In genomic region chr9:137376386-137376785, GRCh38 we compare ENCODE assay signal across 16 cellular contexts. TPM values are rescaled to one million over a fixed set of nuclear protein-coding genes. Genes with fewer than 3 reads are reported as not detected.
DNase-seq lines count a peak whose midpoint lies in the region; ATAC-seq and TF ChIP-seq lines count a peak whose summit lies in the region.
"Had no signal": no experiment of that assay in that cellular context is flagged by ENCODE, and none has a peak within 500 bp of the region (broad histone marks: within the 10 kb centered on the region; RNA-seq: fewer than 3 reads in every experiment).

No MANE protein-coding gene starts in this region.

- H3K27me3 Mint-ChIP-seq in activated CD4-positive, alpha-beta memory T cell treated with anti-CD3 and anti-CD28 coated beads, Interleukin-2, amount 10 ng/mL, durations not matched to agents 7 days and 5 days: no peaks in the 10 kb centered on the region
- H3K27me3 Mint-ChIP-seq: B cell had no signal

- intact Hi-C loops in Right ventricle myocardium superior (cut with DNase I): no loop called here
- intact Hi-C loops in Right ventricle myocardium inferior (cut with DNase I): no loop called here
- intact Hi-C loops in sciatic nerve (cut with DNase I): no loop called here

- H3K4me1 Mint-ChIP-seq in activated CD4-positive, alpha-beta memory T cell treated with anti-CD3 and anti-CD28 coated beads, Interleukin-2, amount 10 ng/mL, durations not matched to agents 7 days and 5 days: no peaks in the 10 kb centered on the region
- H3K4me1 Mint-ChIP-seq in stimulated activated effector memory CD8-positive, alpha-beta T cell treated with anti-CD3 and anti-CD28 coated beads, Interleukin-12 subunit alpha, Interleukin-12 subunit beta, amount 100 ng/mL, for 72 hours: no peaks in the 10 kb centered on the region
- H3K4me1 Mint-ChIP-seq: B cell had no signal

- no peaks in the 10 kb centered on the region for H3K9me3 ChIP-seq in WERI-Rb-1 (ENCODE audit: severe bottlenecking)
- H3K9me3 ChIP-seq: HAP-1 had no signal

- CTCF ChIA-PET in activated CD4-positive, alpha-beta memory T cell treated with anti-CD3 and anti-CD28 coated beads, Interleukin-2, amount 10 ng/mL, durations not matched to agents 7 days and 5 days (lab: Charles Lee): no interaction called here

- TF ChIP-seq CTCF in WERI-Rb-1 (IDR thresholded peaks at IDR 0.05; ENCODE audit: low read depth, low read length): no peak

- DNase-seq in Right ventricle myocardium superior (peak; percentile 9), Right ventricle myocardium inferior (ENCODE audit: missing footprints) (no peak), WERI-Rb-1 (peak; percentile 3), mesenteric fat pad (ENCODE audit: low spot score) (peak; percentile 64), sciatic nerve (ENCODE audit: low spot score) (peak; percentile 17), NCI-H2081 (lab: John Stamatoyannopoulos, UW) (no peak)
- DNase-seq in activated CD4-positive, alpha-beta memory T cell treated with anti-CD3 and anti-CD28 coated beads, Interleukin-2, amount 10 ng/mL, durations not matched to agents 7 days and 5 days: no peak
- no peak for DNase-seq in stimulated activated effector memory CD8-positive, alpha-beta T cell treated with anti-CD3 and anti-CD28 coated beads, Interleukin-12 subunit alpha, Interleukin-12 subunit beta, amount 100 ng/mL, for 72 hours (ENCODE audit: low spot score in 2 of 2)
- DNase-seq: Calu3; CD8-positive, alpha-beta T cell; DMS79 treated with DMSO at 0.1 percent for 48 hours; GF-D8; IMR-90 had no signal

- POLR2A ChIA-PET in activated CD4-positive, alpha-beta memory T cell treated with anti-CD3 and anti-CD28 coated beads, Interleukin-2, amount 10 ng/mL, durations not matched to agents 7 days and 5 days (lab: Charles Lee): no interaction called here

- H3K4me3 ChIP-seq in WERI-Rb-1 (ENCODE audit: low read depth, low read length): no peak overlapping the region
- H3K4me3 ChIP-seq: BLaER1 treated with 17β-estradiol and CSF1 and Interleukin-3, amounts not matched to agents 10 nM and 100 nM; HAP-1 had no signal

- no peak overlapping the region for H3K27ac Mint-ChIP-seq in activated CD4-positive, alpha-beta memory T cell treated with anti-CD3 and anti-CD28 coated beads, Interleukin-2, amount 10 ng/mL, durations not matched to agents 7 days and 5 days
- H3K27ac Mint-ChIP-seq in stimulated activated effector memory CD8-positive, alpha-beta T cell treated with anti-CD3 and anti-CD28 coated beads, Interleukin-12 subunit alpha, Interleukin-12 subunit beta, amount 100 ng/mL, for 72 hours: no peak overlapping the region
- H3K27ac Mint-ChIP-seq: B cell; CD8-positive, alpha-beta T cell had no signal

- no peaks in the 10 kb centered on the region for H3K27me3 ChIP-seq in WERI-Rb-1 (ENCODE audit: insufficient read depth, low read depth, severe bottlenecking)
- H3K27me3 ChIP-seq: BLaER1 treated with 17β-estradiol and CSF1 and Interleukin-3, amounts not matched to agents 10 nM and 100 nM had no signal

- no peaks in the 10 kb centered on the region for H3K36me3 Mint-ChIP-seq in activated CD4-positive, alpha-beta memory T cell treated with anti-CD3 and anti-CD28 coated beads, Interleukin-2, amount 10 ng/mL, durations not matched to agents 7 days and 5 days (ENCODE audit: low read depth)
- peaks cover 6% of the 10 kb centered on the region for H3K36me3 Mint-ChIP-seq in stimulated activated effector memory CD8-positive, alpha-beta T cell treated with anti-CD3 and anti-CD28 coated beads, Interleukin-12 subunit alpha, Interleukin-12 subunit beta, amount 100 ng/mL, for 72 hours

- no peak for ATAC-seq in Right ventricle myocardium superior (ENCODE audit: poor library complexity)
- ATAC-seq in Right ventricle myocardium inferior: no peak
- no peak for ATAC-seq in sciatic nerve
- no peak for ATAC-seq in stimulated activated effector memory CD8-positive, alpha-beta T cell treated with anti-CD3 and anti-CD28 coated beads, Interleukin-12 subunit alpha, Interleukin-12 subunit beta, amount 100 ng/mL, for 72 hours
- ATAC-seq: CD8-positive, alpha-beta T cell had no signal

- no peak overlapping the region for H3K27ac ChIP-seq in WERI-Rb-1
- H3K27ac ChIP-seq: BLaER1 treated with 17β-estradiol and CSF1 and Interleukin-3, amounts not matched to agents 10 nM and 100 nM had no signal

- H3K9me3 Mint-ChIP-seq in activated CD4-positive, alpha-beta memory T cell treated with anti-CD3 and anti-CD28 coated beads, Interleukin-2, amount 10 ng/mL, durations not matched to agents 7 days and 5 days: peaks cover 9% of the 10 kb centered on the region
- no peaks in the 10 kb centered on the region for H3K9me3 Mint-ChIP-seq in stimulated activated effector memory CD8-positive, alpha-beta T cell treated with anti-CD3 and anti-CD28 coated beads, Interleukin-12 subunit alpha, Interleukin-12 subunit beta, amount 100 ng/mL, for 72 hours
- H3K9me3 Mint-ChIP-seq: CD8-positive, alpha-beta T cell had no signal

- no peaks in the 10 kb centered on the region for H3K36me3 ChIP-seq in WERI-Rb-1
- H3K36me3 ChIP-seq: HAP-1 had no signal

- no peak overlapping the region for H3K4me3 Mint-ChIP-seq in activated CD4-positive, alpha-beta memory T cell treated with anti-CD3 and anti-CD28 coated beads, Interleukin-2, amount 10 ng/mL, durations not matched to agents 7 days and 5 days
- H3K4me3 Mint-ChIP-seq in stimulated activated effector memory CD8-positive, alpha-beta T cell treated with anti-CD3 and anti-CD28 coated beads, Interleukin-12 subunit alpha, Interleukin-12 subunit beta, amount 100 ng/mL, for 72 hours: no peak overlapping the region
- H3K4me3 Mint-ChIP-seq: B cell; CD8-positive, alpha-beta T cell had no signal

RNA-seq across cellular contexts. Expression of gene EXD3, which starts 46.6 kb away (rescaled TPM):
- total RNA-seq in Right ventricle myocardium superior (6.9 TPM), Right ventricle myocardium inferior (6.8 TPM), mesenteric fat pad (14.9 TPM), sciatic nerve (48.1 TPM)
- 10 to 100 TPM; 17.9 to 18.1 TPM for total RNA-seq in activated CD4-positive, alpha-beta memory T cell treated with anti-CD3 and anti-CD28 coated beads, Interleukin-2, amount 10 ng/mL, durations not matched to agents 7 days and 5 days

RNA-seq across cellular contexts. Expression of gene NOXA1, which starts 46.8 kb away (rescaled TPM):
- 1.7 TPM for total RNA-seq in Right ventricle myocardium superior
- total RNA-seq in Right ventricle myocardium inferior: 2.2 TPM
- total RNA-seq in mesenteric fat pad: 3.2 TPM
- total RNA-seq in sciatic nerve: 7.4 TPM
- under 1 TPM; 0.50 to 0.73 TPM for total RNA-seq in activated CD4-positive, alpha-beta memory T cell treated with anti-CD3 and anti-CD28 coated beads, Interleukin-2, amount 10 ng/mL, durations not matched to agents 7 days and 5 days
- total RNA-seq: IMR-90 had no signal

Comparison
In these comparisons a context has a peak if more than half of its experiments do, and no peak if none do; other contexts are left out.
1. DNase-seq: peak in Right ventricle myocardium superior (single experiment), WERI-Rb-1 (single experiment), mesenteric fat pad (single experiment) and sciatic nerve (single experiment); none in Right ventricle myocardium inferior (single experiment), NCI-H2081 (0 of 2), activated CD4-positive, alpha-beta memory T cell treated with anti-CD3 and anti-CD28 coated beads, Interleukin-2, amount 10 ng/mL, durations not matched to agents 7 days and 5 days (single experiment) and stimulated activated effector memory CD8-positive, alpha-beta T cell treated with anti-CD3 and anti-CD28 coated beads, Interleukin-12 subunit alpha, Interleukin-12 subunit beta, amount 100 ng/mL, for 72 hours (0 of 2).